ENCODE assay signal across 10 cellular contexts in genomic region chr6:34491091-34491430, GRCh38. TPM values are rescaled to one million over a fixed set of nuclear protein-coding genes. Genes with fewer than 3 reads are reported as not detected.
DNase-seq lines count a peak whose midpoint lies in the region; ATAC-seq, FAIRE-seq and TF ChIP-seq lines count a peak whose summit lies in the region.
"Had no signal": no experiment of that assay in that cellular context is flagged by ENCODE, and none has a peak within 500 bp of the region (broad histone marks: within the 10 kb centered on the region; RNA-seq: fewer than 3 reads in every experiment).

No MANE protein-coding gene starts in this region.

- no peak for TF ChIP-seq CTCF in NB4 (IDR thresholded peaks at IDR 0.05; ENCODE audit: low read depth, low read length)
- no peak for TF ChIP-seq CTCF in K562 (IDR thresholded peaks at IDR 0.05 in 2 of 3, conservative IDR thresholded peaks at IDR 0.05 in 1 of 3; ENCODE audit: insufficient read depth in 2 of 3, low read depth in 1 of 3, low read length in 3 of 3)
- TF ChIP-seq CTCF in nephron (IDR thresholded peaks at IDR 0.05; ENCODE audit: unreplicated experiment in 3 of 3): no peak
- no peak for TF ChIP-seq CTCF in GM13977 (IDR thresholded peaks at IDR 0.05; ENCODE audit: extremely low read depth, insufficient read depth, missing control alignments)

- peak overlapping the region; percentile 93 for H2AFZ ChIP-seq in K562 (ENCODE audit: low read depth, low read length)

- peak; percentile 72 for FAIRE-seq in K562 (lab: Jason Lieb, UNC)

- intact Hi-C loops in K562 (cut with micrococcal nuclease): no loop called here

- H3K36me3 Mint-ChIP-seq in nephron (ENCODE audit: low read depth): no peaks in the 10 kb centered on the region

- no peaks in the 10 kb centered on the region for H3K9me1 ChIP-seq in K562 (ENCODE audit: control insufficient read depth, insufficient read depth, low read length)

- BruUV-seq in K562 (replicated peaks; lab: Mats Ljungman, UMichigan): no TSS peak

- no peak for TF ChIP-seq RAD21 in K562 (CRISPR knock-in tag; conservative IDR thresholded peaks at IDR 0.05 in 1 of 2, IDR thresholded peaks at IDR 0.05 in 1 of 2)

- TF ChIP-seq POLR2A in NB4 (IDR thresholded peaks at IDR 0.05; ENCODE audit: extremely low read depth, insufficient read length): no peak
- TF ChIP-seq POLR2A in K562 (conservative IDR thresholded peaks at IDR 0.05): no peak

- no peaks in the 10 kb centered on the region for H4K20me1 ChIP-seq in K562 (replicated peaks; ENCODE audit: control insufficient read depth, insufficient read depth, low read length)

- no peaks in the 10 kb centered on the region for H3K9me3 ChIP-seq in K562 (replicated peaks; ENCODE audit: control insufficient read depth, insufficient read depth, low read depth, low read length)
- H3K9me3 ChIP-seq: suprapubic skin had no signal

- H3K4me3 ChIP-seq in NB4 (ENCODE audit: low read depth, low read length) (no peak overlapping the region), K562 (no peak overlapping the region)
- H3K4me3 ChIP-seq: suprapubic skin had no signal

- 17% methylated on average over 10 of the region's 10 CpGs for WGBS in K562 (ENCODE audit: insufficient coverage, low coverage, missing lambda C conversion rate)

- CTCF ChIA-PET in K562 (lab: Yijun Ruan, JAX; ENCODE audit: low intra/inter-chr PET ratio): no interaction called here

- peak overlapping the region in 2 of 3 experiments; percentile 96 to 97 for H3K27ac Mint-ChIP-seq in nephron

- no peaks in the 10 kb centered on the region for H3K9me3 Mint-ChIP-seq in nephron

- peak overlapping the region; percentile 27; the same call in 1 of the 2 replicates for H3K4me2 ChIP-seq in K562 (ENCODE audit: insufficient read depth, low read length)

- no peaks in the 10 kb centered on the region for H3K27me3 ChIP-seq in K562 (ENCODE audit: control insufficient read depth in 2 of 2, insufficient read depth in 2 of 2, low read length in 2 of 2)
- H3K27me3 ChIP-seq: suprapubic skin had no signal

- peaks cover 22% of the 10 kb centered on the region for H3K4me1 Mint-ChIP-seq in nephron

- DNase-seq in EL: peak; percentile 28
- DNase-seq in NB4 (ENCODE audit: low read depth): peak; percentile 89
- DNase-seq in K562 (ENCODE audit: extremely low read depth in 1 of 4, low spot score in 3 of 4): peak; percentile 54 to 73 (median 62)
- no peak for DNase-seq in GM13977 (ENCODE audit: low spot score)
- no peak for DNase-seq in HuH-7.5 (ENCODE audit: low spot score)
- DNase-seq in dermis blood vessel endothelial cell: no peak
- DNase-seq: activated T-cell treated with anti-CD3 and anti-CD28 coated beads, Interleukin-2, amount 50 U/mL, for 1 hour had no signal

- peak overlapping the region in 2 of 3 experiments; percentile 24 to 67 for H3K4me3 Mint-ChIP-seq in nephron

- peak overlapping the region; percentile 24; the same call in 1 of the 3 replicates for H3K27ac ChIP-seq in K562 (ENCODE audit: extremely low read depth, low read depth, low read length)
- H3K27ac ChIP-seq: suprapubic skin had no signal

- ATAC-seq in K562: peak; percentile 81
- no peak for ATAC-seq in GM19328 (IDR thresholded peaks at IDR 0.05; ENCODE audit: unreplicated experiment)

- POLR2A ChIA-PET in K562 (lab: Yijun Ruan, JAX): interaction anchor here (1.1 to 1.2 kb wide), 2 partner anchors 8 to 28 kb away, joined by 3 read pairs; no protein-coding TSS in a partner anchor

- H3K36me3 ChIP-seq in K562 (ENCODE audit: control insufficient read depth, insufficient read depth, low read length): no peaks in the 10 kb centered on the region
- H3K36me3 ChIP-seq: suprapubic skin had no signal

- peak overlapping the region; percentile 34 to 91 for H3K9ac ChIP-seq in K562 (ENCODE audit: insufficient read depth in 1 of 2, low read depth in 2 of 2, low read length in 2 of 2)

- no peaks in the 10 kb centered on the region for H3K27me3 Mint-ChIP-seq in nephron (ENCODE audit: low read depth)

- in situ Hi-C loops in K562 (cut with MboI) (no loop called here), GM13977 (cut with MboI; ENCODE audit: low pct_unique_long_range_greater_than_20kb, low sequenced_read_pairs, unreplicated experiment) (no loop called here)

- no peaks in the 10 kb centered on the region for H3K79me2 ChIP-seq in K562 (ENCODE audit: control insufficient read depth, insufficient read depth, low read length)

- H3K4me1 ChIP-seq in K562 (replicated peaks in 1 of 2; ENCODE audit: control insufficient read depth in 2 of 2, insufficient read depth in 2 of 2, low read length in 2 of 2): peaks cover 11 to 12% of the 10 kb centered on the region in 2 experiments; a peak in 4 of 5 replicates

- no peak for TF ChIP-seq EP300 in K562 (IDR thresholded peaks at IDR 0.05; ENCODE audit: low read length)

TF ChIP-seq in K562, 482 proteins besides CTCF, POLR2A, EP300 and RAD21 (continues in another document):
- TF ChIP-seq ZBTB9 (CRISPR knock-in tag; IDR thresholded peaks at IDR 0.05) (0 out of 2 replicates have a peak, but pooled peaks have one; percentile 26), JUND (IDR thresholded peaks at IDR 0.05; ENCODE audit: borderline replicate concordance, low read depth, low read length) (peak; percentile 90), JUND (tag; IDR thresholded peaks at IDR 0.05; ENCODE audit: borderline replicate concordance, low read depth, low read length) (peak; percentile 89; the same call in 2 of the 3 replicates), CREB3L1 (IDR thresholded peaks at IDR 0.05; ENCODE audit: borderline replicate concordance, low read depth) (0 out of 2 replicates have a peak, but pooled peaks have one; percentile 46), ASH1L (IDR thresholded peaks at IDR 0.05; ENCODE audit: borderline replicate concordance, low read depth, partially characterized antibody) (peak; percentile 41), TCFL5 (CRISPR knock-in tag; conservative IDR thresholded peaks at IDR 0.05) (no peak), ATF1 (CRISPR knock-in tag; IDR thresholded peaks at IDR 0.05) (no peak), ATF1 (tag; IDR thresholded peaks at IDR 0.05) (peak; percentile 49), EGR1 (conservative IDR thresholded peaks at IDR 0.05) (no peak), GATAD2B (IDR thresholded peaks at IDR 0.05; ENCODE audit: borderline replicate concordance) (peak; percentile 41; the same call in 1 of the 2 replicates), C11orf30 (IDR thresholded peaks at IDR 0.05; ENCODE audit: low read depth) (peak; percentile 89), CTBP1 (IDR thresholded peaks at IDR 0.05; ENCODE audit: borderline replicate concordance) (no peak), CHCHD3 (CRISPR knock-in tag; IDR thresholded peaks at IDR 0.05) (no peak), SMARCA4 (IDR thresholded peaks at IDR 0.05) (peak; percentile 65; the same call in 1 of the 2 replicates), TRIM24 (IDR thresholded peaks at IDR 0.05) (no peak)

RNA-seq across cellular contexts. Expression of gene PACSIN1, which starts 25.2 kb away (rescaled TPM):
- total RNA-seq in K562 (2011; cell fraction: chromatin; rRNA removed; ENCODE audit: low replicate concordance): 1.5 and 2.1 TPM in 2 replicates
- 1.2 and 1.3 TPM in 2 replicates for total RNA-seq in K562 (2011; cell fraction: nucleolus; rRNA removed)
- 0.99 and 1.1 TPM in 2 replicates for total RNA-seq in K562 (2011; cell fraction: nucleoplasm; rRNA removed)
- total RNA-seq in K562 (2014; rRNA removed) (0.41 and 0.45 TPM in 2 replicates), K562 (2014; rRNA removed; fragmentation: Illumina TruSeq; extraction: Trizol) (0.10 and 0.29 TPM in 2 replicates), K562 (2015; rRNA removed; fragmentation: Illumina TruSeq; extraction: Trizol) (0.22 and 0.23 TPM in 2 replicates), K562 (2021) (0.98 and 1.7 TPM in 2 replicates), dermis blood vessel endothelial cell (not detected in 2 replicates)
- polyA plus RNA-seq in K562 (2011; rRNA removed) (1.1 and 1.4 TPM in 2 replicates), K562 (2014; fragmentation: Illumina TruSeq; extraction: Trizol) (0.79 and 1.4 TPM in 2 replicates), K562 (2014; fragmentation: Nextera tagmentation; extraction: Ambion mirVana) (under 1 TPM; 0.01 to 0.03 TPM), K562 (2014; rRNA removed) (0.98 and 1.2 TPM in 2 replicates)
- polyA plus RNA-seq in K562 (2011; cell fraction: cytosol; rRNA removed): 1.2 and 1.6 TPM in 2 replicates
- 2.2 and 3.4 TPM in 2 replicates for polyA plus RNA-seq in K562 (2011; cell fraction: nucleus; rRNA removed)
- 0.90 and 1.2 TPM in 2 replicates for polyA plus RNA-seq in K562 (2012)
- polyA minus RNA-seq in K562 (2011; rRNA and poly(A)+ RNA removed): 0.98 and 1.1 TPM in 2 replicates
- polyA minus RNA-seq in K562 (2011; cell fraction: cytosol; rRNA and poly(A)+ RNA removed): 0.95 and 1.7 TPM in 2 replicates
- 0.67 and 1.9 TPM in 2 replicates for polyA minus RNA-seq in K562 (2011; cell fraction: nucleus; rRNA and poly(A)+ RNA removed)

Comparison
In these comparisons a context has a peak if more than half of its experiments do, and no peak if none do; other contexts are left out.
1. DNase-seq: peak in EL (single experiment), NB4 (single experiment) and K562 (4 of 4); none in GM13977 (single experiment), HuH-7.5 (single experiment) and dermis blood vessel endothelial cell (single experiment).